In the genomic region with DNA sequence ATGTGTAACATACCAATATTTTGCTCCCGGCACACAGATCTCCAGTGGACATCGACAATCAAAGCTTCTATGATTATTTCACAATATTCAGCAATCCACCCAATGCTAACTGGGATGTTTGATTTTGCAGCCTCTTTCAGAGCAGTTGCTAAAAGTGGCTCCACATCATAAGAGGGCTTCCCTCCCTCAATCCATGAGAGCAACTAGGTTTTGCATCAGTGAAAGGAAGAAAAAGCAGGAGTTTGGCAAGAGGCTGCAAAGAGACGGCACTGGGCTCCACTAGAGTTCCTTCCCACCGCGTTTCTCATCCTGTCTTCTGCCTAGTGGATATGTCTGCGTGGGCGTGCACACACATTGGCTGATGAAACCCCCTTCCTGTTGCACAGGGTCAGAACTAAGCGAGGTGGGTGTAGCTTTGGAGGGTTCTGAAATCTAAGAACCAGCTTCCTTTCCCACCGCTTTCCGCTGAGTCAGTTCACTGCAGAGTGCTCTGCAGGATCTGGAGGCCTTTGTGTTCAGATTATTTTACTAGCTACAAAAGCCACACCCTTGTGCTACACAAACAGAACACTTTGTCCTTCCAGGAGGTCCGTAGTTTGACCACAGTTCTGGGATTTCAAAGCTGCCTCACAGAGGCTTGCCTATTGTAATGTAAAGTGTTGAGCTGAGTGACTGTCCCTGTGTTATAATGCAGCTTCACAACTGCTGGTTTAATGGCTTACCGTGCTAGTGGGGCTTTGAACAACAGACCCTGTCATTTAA, we compare ENCODE assay signal across 8 cellular contexts. TPM values are rescaled to one million over a fixed set of nuclear protein-coding genes. Genes with fewer than 3 reads are reported as not detected.
A peak's percentile ranks its signal among the peaks of the same experiment; 100 is the strongest.
DNase-seq lines count a peak whose midpoint lies in the region; ATAC-seq and TF ChIP-seq lines count a peak whose summit lies in the region.

No MANE protein-coding gene starts in this region.

- ATAC-seq in HCT116: peak; percentile 88

- 5 to 30% methylated on average over 12 of the region's 12 CpGs for WGBS in sigmoid colon, 2 donors

- TF ChIP-seq POLR2A in HCT116 (IDR thresholded peaks at IDR 0.05; ENCODE audit: borderline replicate concordance, extremely low read depth, insufficient read depth, insufficient read length): no peak
- TF ChIP-seq POLR2A in breast epithelium (IDR thresholded peaks at IDR 0.05): no peak
- TF ChIP-seq POLR2A in sigmoid colon (IDR thresholded peaks at IDR 0.05): no peak

- H3K27me3 ChIP-seq in HCT116 (ENCODE audit: insufficient read depth, low read length) (no peaks in the 10 kb centered on the region), breast epithelium (no peaks in the 10 kb centered on the region), iPS-20b (ENCODE audit: insufficient read depth, low read length) (no peaks in the 10 kb centered on the region; the same call in 1 of the 2 replicates), sigmoid colon (no peaks in the 10 kb centered on the region)

- CTCF ChIA-PET in HCT116 (lab: Charles Lee): interaction anchor here (1.2 kb wide), 1 partner anchor 29 kb away, joined by 3 read pairs; a partner anchor contains a TSS
- CTCF ChIA-PET in RWPE1 (lab: Yijun Ruan, JAX): interaction anchor here (0.6 to 1.0 kb wide), 3 partner anchors 26 to 86 kb away, joined by 3 to 5 read pairs (median 4); no protein-coding TSS in a partner anchor

- H3K4me1 ChIP-seq in HCT116 (ENCODE audit: control insufficient read depth in 1 of 2, insufficient read depth in 2 of 2, low read length in 2 of 2) (peaks cover 23 to 32% of the 10 kb centered on the region in 2 experiments; a peak in 3 of 4 replicates), breast epithelium (peaks cover 4 to 12% of the 10 kb centered on the region in 2 donors), iPS-20b (ENCODE audit: insufficient read depth, low read length) (peaks cover 34% of the 10 kb centered on the region), sigmoid colon (peaks cover 0 to 16% (median 11%) of the 10 kb centered on the region in 4 donors)

- RAD21 ChIA-PET in HCT116 (lab: Charles Lee; ENCODE audit: low non-redundant PET in 1 of 2, low total read pairs in 2 of 2, uncharacterized antibody in 2 of 2, unreplicated experiment in 2 of 2): interaction anchor here in 1 of 2 experiments (0.6 kb wide), 1 partner anchor 58 kb away, joined by 3 read pairs; no protein-coding TSS in a partner anchor

- H3K27ac ChIP-seq in HCT116 (ENCODE audit: low read depth, low read length) (peak overlapping the region; percentile 55), RWPE1 (peak overlapping the region; percentile 96), breast epithelium (peak overlapping the region; percentile 83 to 87), iPS-20b (ENCODE audit: low read length) (no peak overlapping the region), sigmoid colon (peak overlapping the region; percentile 43 to 78 (median 60))

- intact Hi-C loops in HCT116 (cut with micrococcal nuclease): no loop called here
- intact Hi-C loops in breast epithelium (cut with DNase I; ENCODE audit: low total_unique reads): no loop called here
- intact Hi-C loops in sigmoid colon (cut with DNase I): no loop called here

- H3K9me2 ChIP-seq in HCT116 (ENCODE audit: insufficient read depth): no peaks in the 10 kb centered on the region

- no TSS peak for BruUV-seq in HCT116 (replicated peaks; lab: Mats Ljungman, UMichigan)

- H3K4me2 ChIP-seq in HCT116 (ENCODE audit: low read length): peak overlapping the region; percentile 59

- H2AFZ ChIP-seq in HCT116 (ENCODE audit: low read depth, low read length, poor library complexity, severe bottlenecking): peak overlapping the region; percentile 23

- peak overlapping the region; percentile 36 for H3K9ac ChIP-seq in HCT116 (ENCODE audit: low read length)
- peak overlapping the region; percentile 68 for H3K9ac ChIP-seq in iPS-20b (ENCODE audit: low read depth, low read length)

- no peaks in the 10 kb centered on the region for H3K36me3 ChIP-seq in HCT116 (ENCODE audit: control insufficient read depth in 1 of 2, insufficient read depth in 2 of 2, low read length in 2 of 2)
- H3K36me3 ChIP-seq in breast epithelium: no peaks in the 10 kb centered on the region
- no peaks in the 10 kb centered on the region for H3K36me3 ChIP-seq in iPS-20b (ENCODE audit: insufficient read depth, low read depth, low read length)
- no peaks in the 10 kb centered on the region for H3K36me3 ChIP-seq in sigmoid colon

- no peak for TF ChIP-seq CTCF in HCT116 (IDR thresholded peaks at IDR 0.05 in 2 of 3, conservative IDR thresholded peaks at IDR 0.05 in 1 of 3; ENCODE audit: borderline replicate concordance in 1 of 3, insufficient read depth in 1 of 3, low read depth in 2 of 3, low read length in 2 of 3)
- TF ChIP-seq CTCF in RWPE1 (conservative IDR thresholded peaks at IDR 0.05; ENCODE audit: low read depth): no peak
- no peak for TF ChIP-seq CTCF in breast epithelium (IDR thresholded peaks at IDR 0.05)
- no peak for TF ChIP-seq CTCF in sigmoid colon (IDR thresholded peaks at IDR 0.05)

- POLR2A ChIA-PET in HCT116 (lab: Charles Lee) (no interaction called here), RWPE1 (lab: Yijun Ruan, JAX; ENCODE audit: low non-redundant PET) (interaction anchor here (0.5 kb wide), 1 partner anchor 340 kb away, joined by 3 read pairs; no protein-coding TSS in a partner anchor)

- 0 out of 2 replicates have a peak, but pooled peaks have one; percentile 27 for TF ChIP-seq RAD21 in HCT116 (IDR thresholded peaks at IDR 0.05; ENCODE audit: low read depth)

- no peaks in the 10 kb centered on the region for H3K79me2 ChIP-seq in HCT116 (ENCODE audit: insufficient read depth, low read length)

- peak in 1 of 4 donors; percentile 78 for TF ChIP-seq EP300 in sigmoid colon (IDR thresholded peaks at IDR 0.05)

- DNase-seq in A172 (ENCODE audit: low spot score) (peak; percentile 93), HCT116 (ENCODE audit: low read depth, low spot score) (peak; percentile 77), RWPE1 (ENCODE audit: low spot score) (peak; percentile 67), breast epithelium (ENCODE audit: low spot score in 2 of 2) (peak in 1 of 2 donors; percentile 58), sigmoid colon (peak; percentile 78), epidermal melanocyte (ENCODE audit: insufficient read length, low spot score) (no peak), NCI-H82 (lab: John Stamatoyannopoulos, UW) (no peak)

- no peaks in the 10 kb centered on the region for H4K20me1 ChIP-seq in HCT116 (ENCODE audit: insufficient read depth)

- H3K4me3 ChIP-seq in HCT116 (replicated peaks in 1 of 2; ENCODE audit: low read depth in 1 of 2, low read length in 2 of 2): peak overlapping the region in 1 of 2 experiments; percentile 31; a peak in 3 of 4 replicates
- peak overlapping the region; percentile 20 to 58 (median 43) for H3K4me3 ChIP-seq in breast epithelium
- peak overlapping the region; percentile 57 for H3K4me3 ChIP-seq in iPS-20b (ENCODE audit: low read length)
- H3K4me3 ChIP-seq in sigmoid colon: peak overlapping the region in 1 of 4 donors; percentile 9

- H3K9me3 ChIP-seq in HCT116 (ENCODE audit: control insufficient read depth in 1 of 2, insufficient read depth in 1 of 2, low read depth in 1 of 2, low read length in 2 of 2) (no peaks in the 10 kb centered on the region), breast epithelium (no peaks in the 10 kb centered on the region), iPS-20b (ENCODE audit: insufficient read depth, low read depth, low read length) (no peaks in the 10 kb centered on the region), sigmoid colon (no peaks in the 10 kb centered on the region)

TF ChIP-seq in HCT116, 20 proteins besides CTCF, POLR2A, EP300 and RAD21:
- TF ChIP-seq SP1 (IDR thresholded peaks at IDR 0.05; ENCODE audit: low read depth): peak; percentile 78
- TF ChIP-seq, protein P1, sequence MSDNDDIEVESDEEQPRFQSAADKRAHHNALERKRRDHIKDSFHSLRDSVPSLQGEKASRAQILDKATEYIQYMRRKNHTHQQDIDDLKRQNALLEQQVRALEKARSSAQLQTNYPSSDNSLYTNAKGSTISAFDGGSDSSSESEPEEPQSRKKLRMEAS (IDR thresholded peaks at IDR 0.05): peak; percentile 50
- TF ChIP-seq POLR2AphosphoS5 (IDR thresholded peaks at IDR 0.05; ENCODE audit: low read depth, low read length): peak; percentile 41
- TF ChIP-seq JUND (IDR thresholded peaks at IDR 0.05): no peak; the same call in 1 of the 2 replicates
- TF ChIP-seq, protein P2, sequence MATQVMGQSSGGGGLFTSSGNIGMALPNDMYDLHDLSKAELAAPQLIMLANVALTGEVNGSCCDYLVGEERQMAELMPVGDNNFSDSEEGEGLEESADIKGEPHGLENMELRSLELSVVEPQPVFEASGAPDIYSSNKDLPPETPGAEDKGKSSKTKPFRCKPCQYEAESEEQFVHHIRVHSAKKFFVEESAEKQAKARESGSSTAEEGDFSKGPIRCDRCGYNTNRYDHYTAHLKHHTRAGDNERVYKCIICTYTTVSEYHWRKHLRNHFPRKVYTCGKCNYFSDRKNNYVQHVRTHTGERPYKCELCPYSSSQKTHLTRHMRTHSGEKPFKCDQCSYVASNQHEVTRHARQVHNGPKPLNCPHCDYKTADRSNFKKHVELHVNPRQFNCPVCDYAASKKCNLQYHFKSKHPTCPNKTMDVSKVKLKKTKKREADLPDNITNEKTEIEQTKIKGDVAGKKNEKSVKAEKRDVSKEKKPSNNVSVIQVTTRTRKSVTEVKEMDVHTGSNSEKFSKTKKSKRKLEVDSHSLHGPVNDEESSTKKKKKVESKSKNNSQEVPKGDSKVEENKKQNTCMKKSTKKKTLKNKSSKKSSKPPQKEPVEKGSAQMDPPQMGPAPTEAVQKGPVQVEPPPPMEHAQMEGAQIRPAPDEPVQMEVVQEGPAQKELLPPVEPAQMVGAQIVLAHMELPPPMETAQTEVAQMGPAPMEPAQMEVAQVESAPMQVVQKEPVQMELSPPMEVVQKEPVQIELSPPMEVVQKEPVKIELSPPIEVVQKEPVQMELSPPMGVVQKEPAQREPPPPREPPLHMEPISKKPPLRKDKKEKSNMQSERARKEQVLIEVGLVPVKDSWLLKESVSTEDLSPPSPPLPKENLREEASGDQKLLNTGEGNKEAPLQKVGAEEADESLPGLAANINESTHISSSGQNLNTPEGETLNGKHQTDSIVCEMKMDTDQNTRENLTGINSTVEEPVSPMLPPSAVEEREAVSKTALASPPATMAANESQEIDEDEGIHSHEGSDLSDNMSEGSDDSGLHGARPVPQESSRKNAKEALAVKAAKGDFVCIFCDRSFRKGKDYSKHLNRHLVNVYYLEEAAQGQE (IDR thresholded peaks at IDR 0.05; ENCODE audit: low read depth): no peak
- peak; percentile 91 for TF ChIP-seq EGR1 (IDR thresholded peaks at IDR 0.05; ENCODE audit: low read depth)
- TF ChIP-seq CBX3 (IDR thresholded peaks at IDR 0.05; ENCODE audit: low read depth): peak; percentile 82
- TF ChIP-seq CEBPB (IDR thresholded peaks at IDR 0.05; ENCODE audit: low read depth): peak; percentile 76
- TF ChIP-seq EZH2phosphoT487 (IDR thresholded peaks at IDR 0.05; ENCODE audit: borderline replicate concordance): no peak
- TF ChIP-seq ZFX (IDR thresholded peaks at IDR 0.05): no peak

RNA-seq across cellular contexts. Expression of a gene that starts 28.1 kb away (rescaled TPM):
- total RNA-seq in A172 (2014; rRNA removed; shearing (Covaris generic)): 53.5 and 62.1 TPM in 2 replicates
- total RNA-seq in HCT116 (2021; ENCODE audit: unreplicated experiment): 44.6 TPM
- polyA plus RNA-seq in HCT116 (2012): 16.3 and 24.2 TPM in 2 replicates
- 100 to 1,000 TPM in 1 of 3 donors, 10 to 100 TPM in 2; 28.5 to 165 (median 51.1) TPM for total RNA-seq in breast epithelium
- 10 to 100 TPM; 33.2 to 42.8 (median 35.7) TPM for total RNA-seq in sigmoid colon
- 100 to 1,000 TPM in 1 of 3 donors, 10 to 100 TPM in 2; 60.7 to 124 (median 98.5) TPM for polyA plus RNA-seq in sigmoid colon

Comparison
In these comparisons a context has a peak if more than half of its experiments do, and no peak if none do; other contexts are left out.
1. DNase-seq: peak in A172 (single experiment), HCT116 (single experiment), RWPE1 (single experiment) and sigmoid colon (single experiment); none in epidermal melanocyte (single experiment) and NCI-H82 (single experiment).